ENCODE assay signal across 28 cellular contexts in genomic region chr7:96928965-96929364, GRCh38.
"Had no signal": no experiment of that assay in that cellular context is flagged by ENCODE, and none has a peak within 500 bp of the region (broad histone marks: within the 10 kb centered on the region; RNA-seq: fewer than 3 reads in every experiment).

No MANE protein-coding gene starts in this region.

- H3K27ac ChIP-seq: stomach, suprapubic skin, testis, thoracic aorta, thyroid gland, tibial artery, tibial nerve, transverse colon, upper lobe of left lung, upper lobe of right lung, uterus, vagina had no signal

- H3K4me3 Mint-ChIP-seq: stimulated activated effector memory CD8-positive, alpha-beta T cell treated with anti-CD3 and anti-CD28 coated beads, Interleukin-12 subunit alpha, Interleukin-12 subunit beta, amount 100 ng/mL, for 72 hours; stimulated activated memory B cell treated with anti-CD40 and anti-IgM and Interleukin-4, amounts not matched to agents 10 μg/mL and 1 μg/mL and 100 μg/mL, for 72 hours; stimulated activated naive B cell treated with anti-CD40 and anti-IgM and Interleukin-4, amounts not matched to agents 10 μg/mL and 1 μg/mL and 100 μg/mL, for 72 hours; stimulated activated naive CD8-positive, alpha-beta T cell treated with anti-CD3 and anti-CD28 coated beads, Interleukin-15, Interleukin-2, amounts not matched to agents 100 ng/mL and 50 ng/mL, for 24 hours; type B pancreatic cell had no signal

- H3K27me3 ChIP-seq: suprapubic skin, testis, thyroid gland, tibial artery, tibial nerve, transverse colon, upper lobe of left lung, upper lobe of right lung, uterus, vagina had no signal

- H3K4me1 Mint-ChIP-seq: stimulated activated effector memory CD8-positive, alpha-beta T cell treated with anti-CD3 and anti-CD28 coated beads, Interleukin-12 subunit alpha, Interleukin-12 subunit beta, amount 100 ng/mL, for 72 hours; stimulated activated memory B cell treated with anti-CD40 and anti-IgM and Interleukin-4, amounts not matched to agents 10 μg/mL and 1 μg/mL and 100 μg/mL, for 72 hours; stimulated activated naive B cell treated with anti-CD40 and anti-IgM and Interleukin-4, amounts not matched to agents 10 μg/mL and 1 μg/mL and 100 μg/mL, for 72 hours had no signal

- H3K4me1 ChIP-seq: stomach, suprapubic skin, testis, thyroid gland, tibial artery, tibial nerve, transverse colon, upper lobe of left lung, upper lobe of right lung, uterus, vagina had no signal

- H3K9me3 Mint-ChIP-seq: stimulated activated effector memory CD8-positive, alpha-beta T cell treated with anti-CD3 and anti-CD28 coated beads, Interleukin-12 subunit alpha, Interleukin-12 subunit beta, amount 100 ng/mL, for 72 hours; stimulated activated memory B cell treated with anti-CD40 and anti-IgM and Interleukin-4, amounts not matched to agents 10 μg/mL and 1 μg/mL and 100 μg/mL, for 72 hours; stimulated activated naive B cell treated with anti-CD40 and anti-IgM and Interleukin-4, amounts not matched to agents 10 μg/mL and 1 μg/mL and 100 μg/mL, for 72 hours; stimulated activated naive CD8-positive, alpha-beta T cell treated with anti-CD3 and anti-CD28 coated beads, Interleukin-15, Interleukin-2, amounts not matched to agents 100 ng/mL and 50 ng/mL, for 24 hours; type B pancreatic cell had no signal

- H3K27me3 Mint-ChIP-seq: stimulated activated memory B cell treated with anti-CD40 and anti-IgM and Interleukin-4, amounts not matched to agents 10 μg/mL and 1 μg/mL and 100 μg/mL, for 72 hours; stimulated activated naive B cell treated with anti-CD40 and anti-IgM and Interleukin-4, amounts not matched to agents 10 μg/mL and 1 μg/mL and 100 μg/mL, for 72 hours had no signal

- H3K4me3 ChIP-seq: stomach, suprapubic skin, testis, thoracic aorta, thyroid gland, tibial artery, tibial nerve, transverse colon, upper lobe of left lung, upper lobe of right lung, uterus, vagina had no signal

- DNase-seq: stimulated activated CD4-positive, alpha-beta T cell treated with anti-CD3 and anti-CD28 coated beads, Interleukin-2, amount 100 ng/mL, for 24 hours; stimulated activated CD4-positive, alpha-beta T cell treated with anti-CD3 and anti-CD28 coated beads, Interleukin-2, amount 100 ng/mL, for 48 hours; stimulated activated CD4-positive, alpha-beta T cell treated with anti-CD3 and anti-CD28 coated beads, Interleukin-4, amount 100 ng/mL, for 1 hour; stimulated activated CD4-positive, alpha-beta T cell treated with anti-CD3 and anti-CD28 coated beads, Interleukin-4, amount 100 ng/mL, for 24 hours; stimulated activated CD4-positive, alpha-beta T cell treated with anti-CD3 and anti-CD28 coated beads, Interleukin-4, amount 100 ng/mL, for 4 hours; stimulated activated CD8-positive, alpha-beta memory T cell treated with anti-CD3 and anti-CD28 coated beads, Interleukin-4, amount 100 ng/mL, for 48 hours; stimulated activated naive B cell treated with anti-CD40 and anti-IgM and Interleukin-4, amounts not matched to agents 10 μg/mL and 1 μg/mL and 100 μg/mL, for 72 hours; stimulated activated naive CD4-positive, alpha-beta T cell; stimulated activated naive CD4-positive, alpha-beta T cell treated with Interleukin-2 at 50 U/mL for 16 hours; stimulated activated naive CD8-positive, alpha-beta T cell treated with anti-CD3 and anti-CD28 coated beads, Interleukin-15, Interleukin-2, amounts not matched to agents 100 U/mL and 50 U/mL, for 24 hours; stomach; substantia nigra; testis; thyroid gland; tibial artery; transverse colon; upper lobe of left lung; upper lobe of right lung; uterus had no signal

- FAIRE-seq: urothelium cell line had no signal

- ATAC-seq: stimulated activated effector memory CD8-positive, alpha-beta T cell treated with anti-CD3 and anti-CD28 coated beads, Interleukin-12 subunit alpha, Interleukin-12 subunit beta, amount 100 ng/mL, for 72 hours; stimulated activated memory B cell treated with anti-CD40 and anti-IgM and Interleukin-4, amounts not matched to agents 10 μg/mL and 1 μg/mL and 100 μg/mL, for 72 hours; stimulated activated naive B cell treated with anti-CD40 and anti-IgM and Interleukin-4, amounts not matched to agents 10 μg/mL and 1 μg/mL and 100 μg/mL, for 72 hours; stimulated activated naive CD8-positive, alpha-beta T cell treated with anti-CD3 and anti-CD28 coated beads, Interleukin-15, Interleukin-2, amounts not matched to agents 100 U/mL and 50 U/mL, for 24 hours; upper lobe of right lung had no signal

- H3K27ac Mint-ChIP-seq: stimulated activated effector memory CD8-positive, alpha-beta T cell treated with anti-CD3 and anti-CD28 coated beads, Interleukin-12 subunit alpha, Interleukin-12 subunit beta, amount 100 ng/mL, for 72 hours; stimulated activated memory B cell treated with anti-CD40 and anti-IgM and Interleukin-4, amounts not matched to agents 10 μg/mL and 1 μg/mL and 100 μg/mL, for 72 hours; stimulated activated naive B cell treated with anti-CD40 and anti-IgM and Interleukin-4, amounts not matched to agents 10 μg/mL and 1 μg/mL and 100 μg/mL, for 72 hours; stimulated activated naive CD8-positive, alpha-beta T cell treated with anti-CD3 and anti-CD28 coated beads, Interleukin-15, Interleukin-2, amounts not matched to agents 100 ng/mL and 50 ng/mL, for 24 hours; type B pancreatic cell had no signal

- H3K36me3 ChIP-seq: stomach, suprapubic skin, thoracic aorta, thyroid gland, tibial artery, tibial nerve, transverse colon, upper lobe of left lung, upper lobe of right lung, uterus, vagina had no signal

- H3K9me3 ChIP-seq: stomach, suprapubic skin, testis, thoracic aorta, thyroid gland, tibial artery, tibial nerve, transverse colon, upper lobe of left lung, upper lobe of right lung, uterus, vagina had no signal
